Comparison of ENCODE assay signal across 2 cellular contexts in the genomic region with DNA sequence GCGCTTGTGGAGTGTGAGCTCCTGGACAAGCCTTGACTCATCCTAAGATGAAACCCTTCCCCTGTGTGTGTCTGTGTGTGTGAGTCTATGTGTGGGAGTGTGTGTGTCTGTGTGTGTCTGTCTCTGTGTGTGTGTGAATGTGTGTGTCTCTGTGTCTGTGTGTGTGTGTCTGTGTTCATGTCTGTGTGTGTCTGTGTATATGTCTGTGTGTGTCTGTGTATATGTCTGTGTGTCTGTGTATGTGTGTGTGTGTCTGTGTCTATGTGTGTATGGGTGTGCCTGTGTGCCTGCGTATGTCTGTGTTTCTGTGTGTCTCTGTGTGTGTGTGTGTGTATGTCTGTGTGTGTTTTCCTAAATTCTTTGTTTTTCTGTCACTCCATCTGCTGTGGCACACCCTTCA.
A peak's percentile ranks its signal among the peaks of the same experiment; 100 is the strongest.
TF ChIP-seq lines count a peak whose summit lies in the region.

No MANE protein-coding gene starts in this region.

TF ChIP-seq in HepG2, 621 proteins besides CTCF, POLR2A, EP300 and RAD21:
- TF ChIP-seq IKZF1 (IDR thresholded peaks at IDR 0.05) (0 out of 2 replicates have a peak, but pooled peaks have one; percentile 75), FOXA1 (IDR thresholded peaks at IDR 0.05) (peak; percentile 43; the same call in 1 of the 2 replicates), FOXA1 (CRISPR knock-in tag; IDR thresholded peaks at IDR 0.05) (no peak), ZNF101 (CRISPR knock-in tag; IDR thresholded peaks at IDR 0.05; ENCODE audit: borderline replicate concordance, low read depth) (no peak), FOXP1 (IDR thresholded peaks at IDR 0.05) (0 out of 2 replicates have a peak, but pooled peaks have one; percentile 32), FOXP1 (CRISPR knock-in tag; IDR thresholded peaks at IDR 0.05) (no peak), RAD51 (IDR thresholded peaks at IDR 0.05; ENCODE audit: borderline replicate concordance) (0 out of 2 replicates have a peak, but pooled peaks have one; percentile 11), REL (CRISPR knock-in tag; conservative IDR thresholded peaks at IDR 0.05) (no peak), NR2F6 (IDR thresholded peaks at IDR 0.05) (no peak), NR2F6 (CRISPR knock-in tag; IDR thresholded peaks at IDR 0.05) (no peak)
- TF ChIP-seq, protein P1, sequence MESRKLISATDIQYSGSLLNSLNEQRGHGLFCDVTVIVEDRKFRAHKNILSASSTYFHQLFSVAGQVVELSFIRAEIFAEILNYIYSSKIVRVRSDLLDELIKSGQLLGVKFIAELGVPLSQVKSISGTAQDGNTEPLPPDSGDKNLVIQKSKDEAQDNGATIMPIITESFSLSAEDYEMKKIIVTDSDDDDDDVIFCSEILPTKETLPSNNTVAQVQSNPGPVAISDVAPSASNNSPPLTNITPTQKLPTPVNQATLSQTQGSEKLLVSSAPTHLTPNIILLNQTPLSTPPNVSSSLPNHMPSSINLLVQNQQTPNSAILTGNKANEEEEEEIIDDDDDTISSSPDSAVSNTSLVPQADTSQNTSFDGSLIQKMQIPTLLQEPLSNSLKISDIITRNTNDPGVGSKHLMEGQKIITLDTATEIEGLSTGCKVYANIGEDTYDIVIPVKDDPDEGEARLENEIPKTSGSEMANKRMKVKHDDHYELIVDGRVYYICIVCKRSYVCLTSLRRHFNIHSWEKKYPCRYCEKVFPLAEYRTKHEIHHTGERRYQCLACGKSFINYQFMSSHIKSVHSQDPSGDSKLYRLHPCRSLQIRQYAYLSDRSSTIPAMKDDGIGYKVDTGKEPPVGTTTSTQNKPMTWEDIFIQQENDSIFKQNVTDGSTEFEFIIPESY (CRISPR knock-in tag; IDR thresholded peaks at IDR 0.05): no peak

TF ChIP-seq in H1, 55 proteins besides CTCF, POLR2A, EP300 and RAD21:
- TF ChIP-seq SP2 (IDR thresholded peaks at IDR 0.05; ENCODE audit: low read length) (no peak), SIX5 (IDR thresholded peaks at IDR 0.05; ENCODE audit: low read depth, low read length) (no peak), PHF8 (conservative IDR thresholded peaks at IDR 0.05; ENCODE audit: low read depth, low read length) (no peak), KDM1A (IDR thresholded peaks at IDR 0.05; ENCODE audit: borderline replicate concordance, low read length) (no peak), SIRT6 (IDR thresholded peaks at IDR 0.05; ENCODE audit: low read length) (no peak), HDAC2 (IDR thresholded peaks at IDR 0.05; ENCODE audit: borderline replicate concordance in 1 of 2, low read depth in 2 of 2, low read length in 2 of 2) (no peak), GTF2F1 (IDR thresholded peaks at IDR 0.05; ENCODE audit: borderline replicate concordance, low read depth, low read length) (no peak), RFX5 (IDR thresholded peaks at IDR 0.05; ENCODE audit: borderline replicate concordance, low read depth, low read length) (no peak), RNF2 (IDR thresholded peaks at IDR 0.05; ENCODE audit: borderline replicate concordance, low read depth, low read length, missing control alignments, poor library complexity, severe bottlenecking) (no peak), TEAD4 (IDR thresholded peaks at IDR 0.05; ENCODE audit: low read depth, low read length) (no peak), POLR2AphosphoS5 (IDR thresholded peaks at IDR 0.05; ENCODE audit: low read depth, low read length) (no peak), KDM4A (IDR thresholded peaks at IDR 0.05; ENCODE audit: low read depth, low read length, severe bottlenecking) (no peak), BCL11A (IDR thresholded peaks at IDR 0.05; ENCODE audit: low read depth in 2 of 2, low read length in 2 of 2) (no peak), RBBP5 (IDR thresholded peaks at IDR 0.05; ENCODE audit: borderline replicate concordance, low read depth, low read length) (no peak)
- TF ChIP-seq, protein P2, sequence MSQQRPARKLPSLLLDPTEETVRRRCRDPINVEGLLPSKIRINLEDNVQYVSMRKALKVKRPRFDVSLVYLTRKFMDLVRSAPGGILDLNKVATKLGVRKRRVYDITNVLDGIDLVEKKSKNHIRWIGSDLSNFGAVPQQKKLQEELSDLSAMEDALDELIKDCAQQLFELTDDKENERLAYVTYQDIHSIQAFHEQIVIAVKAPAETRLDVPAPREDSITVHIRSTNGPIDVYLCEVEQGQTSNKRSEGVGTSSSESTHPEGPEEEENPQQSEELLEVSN (IDR thresholded peaks at IDR 0.05): no peak
